19 cellular contexts compared by ENCODE assay signal in the genomic region with DNA sequence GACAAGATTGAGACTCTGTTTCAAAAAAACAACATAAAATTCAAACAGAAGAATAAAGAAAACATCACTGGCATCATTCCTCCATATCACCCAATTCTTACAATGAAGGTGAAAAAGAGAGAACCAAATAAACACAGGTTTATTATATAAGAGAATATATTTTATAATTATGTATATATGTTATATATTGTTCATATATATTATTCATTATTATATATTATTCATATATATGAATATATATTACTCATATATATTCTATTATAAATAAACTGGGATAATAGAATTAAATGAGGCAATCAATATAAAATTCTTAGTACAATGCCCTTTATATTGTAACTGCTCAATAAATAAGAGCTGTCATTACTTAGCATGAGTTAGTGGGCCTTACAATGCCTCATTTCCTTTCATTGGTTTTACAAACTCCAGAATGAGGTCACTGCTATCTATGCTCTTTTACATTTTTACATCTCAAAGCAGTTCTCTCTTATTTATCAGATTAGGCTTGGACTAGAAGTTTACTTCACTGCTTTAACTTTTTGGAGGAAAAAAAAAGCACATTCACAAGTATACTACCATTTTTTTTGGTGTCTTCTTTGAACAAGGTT.
"Had no signal": no experiment of that assay in that cellular context is flagged by ENCODE, and none has a peak within 500 bp of the region (broad histone marks: within the 10 kb centered on the region; RNA-seq: fewer than 3 reads in every experiment).

No MANE protein-coding gene starts in this region.

- H3K27me3 ChIP-seq: cardiac muscle cell, heart right ventricle, neural progenitor cell, tibial artery had no signal

- H3K9ac ChIP-seq: neural progenitor cell had no signal

- DNase-seq: activated CD4-positive, alpha-beta T cell treated with anti-CD3 and anti-CD28 coated beads, Interleukin-2, amount 10 ng/mL, durations not matched to agents 7 days and 5 days; activated CD8-positive, alpha-beta memory T cell treated with anti-CD3 and anti-CD28 coated beads, Interleukin-2, amount 50 U/mL, for 4 hours; activated naive CD4-positive, alpha-beta T cell treated with anti-CD3 and anti-CD28 coated beads, Interleukin-2, amount 50 U/mL, for 16 hours; activated T-cell treated with anti-CD3 and anti-CD28 coated beads, Interleukin-2, amount 50 U/mL, for 4 hours; dermis blood vessel endothelial cell; effector memory CD4-positive, alpha-beta T cell; heart right ventricle; kidney glomerular epithelial cell; left ventricle myocardium superior; mesendoderm; naive thymus-derived CD4-positive, alpha-beta T cell; stimulated activated CD4-positive, alpha-beta T cell treated with anti-CD3 and anti-CD28 coated beads, Interleukin-12 subunit alpha, Interleukin-12 subunit beta, amount 100 ng/mL, for 4 hours; stimulated activated CD4-positive, alpha-beta T cell treated with anti-CD3 and anti-CD28 coated beads, Interleukin-2, amount 100 ng/mL, for 24 hours; stimulated activated naive CD8-positive, alpha-beta T cell treated with anti-CD3 and anti-CD28 coated beads, Interleukin-15, Interleukin-2, amounts not matched to agents 100 U/mL and 50 U/mL, for 24 hours; substantia nigra; tibial artery had no signal

- H2AFZ ChIP-seq: neural progenitor cell had no signal

- H3K4me1 ChIP-seq: heart right ventricle, neural progenitor cell, tibial artery had no signal

- ATAC-seq: activated CD4-positive, CD25-positive, alpha-beta regulatory T cell treated with anti-CD3 and anti-CD28 coated beads, Interleukin-2, amount 50 U/mL, for 24 hours; activated T-cell treated with anti-CD3 and anti-CD28 coated beads, Interleukin-2, amount 50 U/mL, for 4 hours; heart right ventricle; left ventricle myocardium superior; naive thymus-derived CD4-positive, alpha-beta T cell; stimulated activated naive CD8-positive, alpha-beta T cell treated with anti-CD3 and anti-CD28 coated beads, Interleukin-15, Interleukin-2, amounts not matched to agents 100 U/mL and 50 U/mL, for 24 hours had no signal

- H3K9me3 ChIP-seq: tibial artery had no signal

- H3K27ac ChIP-seq: cardiac muscle cell, heart right ventricle, neural progenitor cell, tibial artery had no signal

- H3K4me3 ChIP-seq: cardiac muscle cell, heart right ventricle, neural progenitor cell, tibial artery had no signal

- H3K4me2 ChIP-seq: neural progenitor cell had no signal

- H3K36me3 ChIP-seq: cardiac muscle cell, heart right ventricle, neural progenitor cell, tibial artery had no signal
